8 cellular contexts compared by ENCODE assay signal in genomic region chr2:10124538-10125045, GRCh38. TPM values are rescaled to one million over a fixed set of nuclear protein-coding genes. Genes with fewer than 3 reads are reported as not detected.
DNase-seq lines count a peak whose midpoint lies in the region; ATAC-seq and TF ChIP-seq lines count a peak whose summit lies in the region.

No MANE protein-coding gene starts in this region.

- H3K4me3 ChIP-seq in GM12864 (ENCODE audit: low read depth, low read length) (peak overlapping the region; percentile 90; the same call in 1 of the 2 replicates), neural progenitor cell (peak overlapping the region; percentile 87)

- peaks cover 74% of the 10 kb centered on the region for H3K36me3 Mint-ChIP-seq in T-helper 2 cell treated with Interferon-gamma antibody and Interleukin-4, amounts not matched to agents 5 μg/mL and 100 μg/mL, for 36 hours (ENCODE audit: low read depth)
- H3K36me3 Mint-ChIP-seq in endothelial cell (ENCODE audit: low read depth, unreplicated experiment), result peaks cover 5% of the 10 kb centered on the region
- H3K36me3 Mint-ChIP-seq in neural progenitor cell, result peaks cover 31% of the 10 kb centered on the region

- H3K9me3 Mint-ChIP-seq in T-helper 2 cell treated with Interferon-gamma antibody and Interleukin-4, amounts not matched to agents 5 μg/mL and 100 μg/mL, for 36 hours, result no peaks in the 10 kb centered on the region
- H3K9me3 Mint-ChIP-seq in endothelial cell (ENCODE audit: unreplicated experiment), result no peaks in the 10 kb centered on the region
- no peaks in the 10 kb centered on the region for H3K9me3 Mint-ChIP-seq in neural progenitor cell

- H2AFZ ChIP-seq in neural progenitor cell (replicated peaks), result no peak overlapping the region

- peaks cover 63% of the 10 kb centered on the region for H4K20me1 ChIP-seq in neural progenitor cell (ENCODE audit: low read depth)

- peak overlapping the region; percentile 93 for H3K4me3 Mint-ChIP-seq in T-helper 2 cell treated with Interferon-gamma antibody and Interleukin-4, amounts not matched to agents 5 μg/mL and 100 μg/mL, for 36 hours
- peak overlapping the region; percentile 76 for H3K4me3 Mint-ChIP-seq in endothelial cell (ENCODE audit: unreplicated experiment)
- peak overlapping the region; percentile 97 for H3K4me3 Mint-ChIP-seq in neural progenitor cell

- ATAC-seq in HG02759 (IDR thresholded peaks at IDR 0.05; ENCODE audit: unreplicated experiment) (no peak), GM18498 (IDR thresholded peaks at IDR 0.05; ENCODE audit: unreplicated experiment) (no peak)

- H3K27ac ChIP-seq in neural progenitor cell, result no peak overlapping the region

- H3K79me2 ChIP-seq in neural progenitor cell (ENCODE audit: low read depth), result peaks cover 76% of the 10 kb centered on the region

- peaks cover 8% of the 10 kb centered on the region for H3K27me3 ChIP-seq in neural progenitor cell

- H3K9ac ChIP-seq in neural progenitor cell, result no peak overlapping the region

- peak overlapping the region; percentile 95 for H3K4me2 ChIP-seq in neural progenitor cell

- peak overlapping the region; percentile 88 for H3K27ac Mint-ChIP-seq in T-helper 2 cell treated with Interferon-gamma antibody and Interleukin-4, amounts not matched to agents 5 μg/mL and 100 μg/mL, for 36 hours
- H3K27ac Mint-ChIP-seq in endothelial cell (ENCODE audit: unreplicated experiment), result peak overlapping the region; percentile 79
- H3K27ac Mint-ChIP-seq in neural progenitor cell, result no peak overlapping the region

- no peaks in the 10 kb centered on the region for H3K27me3 Mint-ChIP-seq in T-helper 2 cell treated with Interferon-gamma antibody and Interleukin-4, amounts not matched to agents 5 μg/mL and 100 μg/mL, for 36 hours (ENCODE audit: low read depth)
- peaks cover 7% of the 10 kb centered on the region for H3K27me3 Mint-ChIP-seq in endothelial cell (ENCODE audit: unreplicated experiment)
- H3K27me3 Mint-ChIP-seq in neural progenitor cell (ENCODE audit: insufficient read depth, low read depth), result peaks cover 7% of the 10 kb centered on the region

- peaks cover 21% of the 10 kb centered on the region for H3K36me3 ChIP-seq in neural progenitor cell

- peak; percentile 53 for TF ChIP-seq CTCF in AG09319 (IDR thresholded peaks at IDR 0.05; ENCODE audit: low read depth, low read length)
- peak; percentile 52 for TF ChIP-seq CTCF in GM12864 (IDR thresholded peaks at IDR 0.05; ENCODE audit: low read depth, low read length, missing control alignments)
- peak; percentile 74 for TF ChIP-seq CTCF in endothelial cell (IDR thresholded peaks at IDR 0.05; ENCODE audit: unreplicated experiment)
- TF ChIP-seq CTCF in neural progenitor cell (IDR thresholded peaks at IDR 0.05), result peak; percentile 78

- H3K4me1 ChIP-seq in neural progenitor cell, result peaks cover 17% of the 10 kb centered on the region

- no peaks in the 10 kb centered on the region for H3K9me3 ChIP-seq in neural progenitor cell (ENCODE audit: low read depth)

- H3F3A ChIP-seq in neural progenitor cell (ENCODE audit: low read depth), result peaks cover 36% of the 10 kb centered on the region

- H3K4me1 Mint-ChIP-seq in T-helper 2 cell treated with Interferon-gamma antibody and Interleukin-4, amounts not matched to agents 5 μg/mL and 100 μg/mL, for 36 hours (ENCODE audit: low read depth), result peaks cover 59% of the 10 kb centered on the region
- peaks cover 17% of the 10 kb centered on the region for H3K4me1 Mint-ChIP-seq in endothelial cell (ENCODE audit: unreplicated experiment)
- peaks cover 37% of the 10 kb centered on the region for H3K4me1 Mint-ChIP-seq in neural progenitor cell

- DNase-seq in AG09319 (ENCODE audit: extremely low read depth, low read depth) (peak; percentile 43), GM12864 (ENCODE audit: low read depth) (no peak), NCI-H2081 (lab: John Stamatoyannopoulos, UW) (peak; percentile 81 to 83), endothelial cell (ENCODE audit: low spot score) (peak; percentile 51), neural progenitor cell (ENCODE audit: low spot score) (peak; percentile 82)
- DNase-seq in T-helper 2 cell treated with Interferon-gamma antibody and Interleukin-4, amounts not matched to agents 5 μg/mL and 100 μg/mL, for 36 hours (ENCODE audit: low spot score), result peak; percentile 41

RNA-seq across cellular contexts. Expression of gene RRM2, which starts 2.1 kb away (rescaled TPM):
- total RNA-seq in endothelial cell (ENCODE audit: unreplicated experiment) (18.7 TPM), neural progenitor cell (ENCODE audit: low replicate concordance) (62.1 and 66.0 TPM in 2 replicates)

RNA-seq across cellular contexts. Expression of gene CYS1, which starts 44.4 kb away (rescaled TPM):
- 7.3 TPM for total RNA-seq in endothelial cell (ENCODE audit: unreplicated experiment)
- 0.56 TPM in 1 of 2 replicates, not detected in the other for total RNA-seq in neural progenitor cell (ENCODE audit: low replicate concordance)
